In the genomic region with DNA sequence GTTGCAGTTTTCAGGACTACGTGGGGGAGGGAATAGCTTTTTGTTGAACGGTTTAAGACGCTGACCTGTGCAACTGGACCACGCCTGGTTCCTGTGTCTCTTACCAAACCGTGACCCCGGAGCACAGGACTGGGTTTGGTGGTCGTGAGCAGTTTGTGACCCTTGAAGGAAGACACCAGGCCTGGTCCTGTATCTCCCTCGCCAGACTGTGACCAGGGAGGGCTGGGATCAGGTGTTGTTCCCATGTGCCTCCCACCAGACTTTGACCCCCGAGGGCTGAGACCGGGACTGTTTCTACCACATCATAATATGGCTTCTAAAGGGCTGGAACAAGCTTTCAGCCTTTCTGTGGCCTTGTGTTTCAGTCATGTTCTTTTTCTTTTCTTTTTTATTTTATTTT, we compare ENCODE assay signal across 1 cellular context.
TF ChIP-seq lines count a peak whose summit lies in the region.

No MANE protein-coding gene starts in this region.

TF ChIP-seq in H1, 55 proteins besides CTCF, POLR2A, EP300 and RAD21:
- peak; percentile 14 for TF ChIP-seq KDM4A (IDR thresholded peaks at IDR 0.05; ENCODE audit: low read depth, low read length, severe bottlenecking)
- no peak for TF ChIP-seq CEBPB (IDR thresholded peaks at IDR 0.05; ENCODE audit: low read depth, low read length)
TF ChIP-seq in H1: peak in this region for 1.
